Comparison of ENCODE assay signal across 15 cellular contexts in genomic region chr11:68643576-68643975, GRCh38. TPM values are rescaled to one million over a fixed set of nuclear protein-coding genes. Genes with fewer than 3 reads are reported as not detected.
DNase-seq lines count a peak whose midpoint lies in the region; ATAC-seq and TF ChIP-seq lines count a peak whose summit lies in the region.
"Had no signal": no experiment of that assay in that cellular context is flagged by ENCODE, and none has a peak within 500 bp of the region (broad histone marks: within the 10 kb centered on the region; RNA-seq: fewer than 3 reads in every experiment).

No MANE protein-coding gene starts in this region.

- no peaks in the 10 kb centered on the region for H3K79me1 ChIP-seq in mesenchymal stem cell (replicated peaks; ENCODE audit: low read length, poor library complexity, severe bottlenecking)

- H3K4me3 ChIP-seq in brain microvascular endothelial cell (ENCODE audit: low read depth, low read length): no peak overlapping the region
- no peak overlapping the region for H3K4me3 ChIP-seq in mesenchymal stem cell (ENCODE audit: insufficient read depth in 1 of 2, low read depth in 1 of 2, low read length in 2 of 2)
- H3K4me3 ChIP-seq: heart left ventricle, suprapubic skin had no signal

- H4K8ac ChIP-seq in mesenchymal stem cell (ENCODE audit: low read length): no peak overlapping the region

- no peak overlapping the region for H3K14ac ChIP-seq in mesenchymal stem cell (ENCODE audit: low read length in 2 of 2)

- in situ Hi-C loops in brain microvascular endothelial cell (cut with HindIII; ENCODE audit: low pct_ligation_motif_present, low sequenced_read_pairs): loop anchor here (25.0 kb wide), 1 partner anchor 219 kb away; no protein-coding TSS in a partner anchor

- H3K9ac ChIP-seq in mesenchymal stem cell (ENCODE audit: low read length): no peak overlapping the region

- H2BK5ac ChIP-seq in mesenchymal stem cell (ENCODE audit: low read depth, low read length, poor library complexity, severe bottlenecking): no peak overlapping the region

- no peak overlapping the region for H3K4ac ChIP-seq in mesenchymal stem cell (ENCODE audit: low read depth in 1 of 2, low read length in 2 of 2)

- H2AFZ ChIP-seq in mesenchymal stem cell (ENCODE audit: low read depth, low read length): no peak overlapping the region

- no peak overlapping the region for H4K91ac ChIP-seq in mesenchymal stem cell (ENCODE audit: low read length)

- H3K9me3 ChIP-seq in mesenchymal stem cell (ENCODE audit: control insufficient read depth, low read length): peaks cover 21% of the 10 kb centered on the region

- peak overlapping the region in 1 of 2 experiments; percentile 8 for H3K18ac ChIP-seq in mesenchymal stem cell (ENCODE audit: low read depth in 1 of 2, low read length in 2 of 2)

- no peak overlapping the region for H2BK12ac ChIP-seq in mesenchymal stem cell (ENCODE audit: low read length in 2 of 2)

- no peak overlapping the region for H2AK5ac ChIP-seq in mesenchymal stem cell (ENCODE audit: low read length, severe bottlenecking)

- no peak overlapping the region for H3K4me2 ChIP-seq in mesenchymal stem cell (ENCODE audit: low read length, poor library complexity, severe bottlenecking)

- H2BK120ac ChIP-seq in mesenchymal stem cell (ENCODE audit: low read depth, low read length): no peak overlapping the region

- TF ChIP-seq CTCF in brain microvascular endothelial cell (IDR thresholded peaks at IDR 0.05; ENCODE audit: low read depth, low read length, missing control alignments): peak; percentile 46

- H3K23ac ChIP-seq in mesenchymal stem cell (ENCODE audit: low read length in 2 of 2): no peak overlapping the region

- WGBS in mesenchymal stem cell: 66% methylated on average over 12 of the region's 12 CpGs

- H3K36me3 ChIP-seq in brain microvascular endothelial cell (replicated peaks) (no peaks in the 10 kb centered on the region), mesenchymal stem cell (ENCODE audit: control insufficient read depth in 1 of 2, insufficient read depth in 2 of 2, low read depth in 1 of 2, low read length in 2 of 2) (peaks cover 0 to 2% of the 10 kb centered on the region in 2 experiments)
- H3K36me3 ChIP-seq: heart left ventricle, suprapubic skin had no signal

- H2BK15ac ChIP-seq in mesenchymal stem cell (ENCODE audit: low read depth, poor library complexity, severe bottlenecking): no peak overlapping the region

- H3K27ac ChIP-seq in brain microvascular endothelial cell (no peak overlapping the region), mesenchymal stem cell (ENCODE audit: low read length, poor library complexity, severe bottlenecking) (no peak overlapping the region)
- H3K27ac ChIP-seq: heart left ventricle, suprapubic skin had no signal

- H3K27me3 ChIP-seq in brain microvascular endothelial cell (replicated peaks) (peaks cover 14% of the 10 kb centered on the region), mesenchymal stem cell (ENCODE audit: control insufficient read depth in 1 of 2, insufficient read depth in 1 of 2, low read length in 2 of 2) (peaks cover 38 to 73% of the 10 kb centered on the region in 2 experiments)

- no peaks in the 10 kb centered on the region for H3K4me1 ChIP-seq in mesenchymal stem cell (ENCODE audit: control insufficient read depth, insufficient read depth, low read depth, low read length)
- H3K4me1 ChIP-seq: heart left ventricle, suprapubic skin had no signal

- DNase-seq in Daoy (ENCODE audit: low read depth): peak; percentile 31
- DNase-seq in HuH-7 (ENCODE audit: low spot score): peak; percentile 78
- peak; percentile 27 for DNase-seq in brain microvascular endothelial cell
- DNase-seq in lung microvascular endothelial cell (ENCODE audit: low read depth in 2 of 2): peak; percentile 31 to 66
- DNase-seq in stimulated activated CD4-positive, alpha-beta T cell treated with anti-CD3 and anti-CD28 coated beads, Interleukin-4, amount 100 ng/mL, for 4 hours: no peak
- DNase-seq in mesenchymal stem cell: no peak
- DNase-seq: activated CD4-positive, alpha-beta T cell treated with anti-CD3 and anti-CD28 coated beads for 4 hours; activated T-cell treated with anti-CD3 and anti-CD28 coated beads, Interleukin-2, amount 50 U/mL, for 48 hours; effector memory CD4-positive, alpha-beta T cell; heart left ventricle; NCI-H1694 had no signal

- no peak for ATAC-seq in HG03565 (IDR thresholded peaks at IDR 0.05; ENCODE audit: unreplicated experiment)
- ATAC-seq: heart left ventricle had no signal

RNA-seq across cellular contexts. Expression of gene GAL, which starts 40.8 kb away (rescaled TPM):
- total RNA-seq in Daoy (2014; rRNA removed; shearing (Covaris generic)): 5.1 and 8.3 TPM in 2 replicates
- 0.20 and 1.5 TPM in 2 replicates for total RNA-seq in lung microvascular endothelial cell
- polyA plus RNA-seq in mesenchymal stem cell (2013, experiment 1 of 2): 0.32 TPM
- 0.08 TPM for polyA plus RNA-seq in mesenchymal stem cell (2013, experiment 2 of 2)
- polyA plus RNA-seq: IgD-negative memory B cell, liver had no signal

Comparison
In these comparisons a context has a peak if more than half of its experiments do, and no peak if none do; other contexts are left out.
1. DNase-seq: peak in Daoy (single experiment), HuH-7 (single experiment), brain microvascular endothelial cell (single experiment) and lung microvascular endothelial cell (2 of 2); none in stimulated activated CD4-positive, alpha-beta T cell treated with anti-CD3 and anti-CD28 coated beads, Interleukin-4, amount 100 ng/mL, for 4 hours (0 of 2) and mesenchymal stem cell (single experiment).